8 cellular contexts compared by ENCODE assay signal in the genomic region with DNA sequence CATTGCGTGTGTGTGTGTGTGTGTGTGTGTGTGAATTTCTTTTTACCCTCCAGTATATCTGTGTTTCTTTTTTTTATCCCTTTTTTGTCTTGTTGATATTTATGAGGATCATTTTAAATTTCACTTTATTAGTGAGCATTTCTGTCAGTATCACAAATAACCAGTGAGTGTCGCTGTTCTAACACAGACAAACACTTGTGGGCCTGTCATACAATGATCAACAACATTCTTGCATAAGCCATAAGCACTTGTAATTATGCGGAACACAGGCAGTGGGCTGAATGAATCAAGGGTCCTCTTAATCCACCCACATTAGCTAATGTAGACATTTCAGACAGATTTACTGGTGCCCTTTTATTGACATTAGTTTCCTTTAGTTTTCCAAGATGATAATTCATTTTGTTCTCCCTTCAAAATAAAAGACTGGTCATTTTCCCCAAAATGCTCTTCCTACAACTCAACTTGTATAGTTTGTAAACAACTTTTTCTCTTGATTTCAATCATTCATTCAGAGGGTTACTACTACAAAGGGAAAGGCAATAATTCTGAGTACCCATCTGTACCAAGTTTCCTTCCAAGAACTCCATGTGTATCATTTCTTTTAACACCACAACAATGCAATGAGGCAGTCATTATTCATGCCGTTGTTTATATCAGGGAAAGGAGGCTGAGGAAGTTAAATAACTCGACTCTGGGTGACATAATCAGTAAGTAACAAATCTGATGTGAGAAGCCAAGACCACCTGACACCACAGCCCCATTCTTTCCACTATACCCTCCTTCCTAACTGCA. TPM values are rescaled to one million over a fixed set of nuclear protein-coding genes. Genes with fewer than 3 reads are reported as not detected.
DNase-seq lines count a peak whose midpoint lies in the region; ATAC-seq and TF ChIP-seq lines count a peak whose summit lies in the region.

No MANE protein-coding gene starts in this region.

- ATAC-seq in GM19467 (IDR thresholded peaks at IDR 0.05; ENCODE audit: unreplicated experiment) (peak; percentile 84), HG03565 (IDR thresholded peaks at IDR 0.05; ENCODE audit: unreplicated experiment) (peak; percentile 97)

- intact Hi-C loops in dorsolateral prefrontal cortex (cut with DNase I) = loop anchor here in 1 of 2 donors (2.0 to 5.0 kb wide), 2 partner anchors 351 to 860 kb away; no protein-coding TSS in a partner anchor

- H3K4me3 ChIP-seq in dorsolateral prefrontal cortex = no peak overlapping the region

- no peak overlapping the region for H3K27ac ChIP-seq in dorsolateral prefrontal cortex

- peak; percentile 43 to 81 (median 70) for TF ChIP-seq CTCF in dorsolateral prefrontal cortex (IDR thresholded peaks at IDR 0.05 in 54 of 56, conservative IDR thresholded peaks at IDR 0.05 in 2 of 56; ENCODE audit: low read depth in 1 of 56, partially characterized antibody in 56 of 56)

- H3K27me3 ChIP-seq in dorsolateral prefrontal cortex = no peaks in the 10 kb centered on the region

- DNase-seq in DMS 273 treated with DMSO at 0.1 percent for 48 hours (lab: John Stamatoyannopoulos, UW) (peak; percentile 24), NOMO-1 treated with DMSO at 0.1 percent for 48 hours (lab: John Stamatoyannopoulos, UW; ENCODE audit: unreplicated experiment) (peak; percentile 81), dorsolateral prefrontal cortex (no peak), midbrain (lab: John Stamatoyannopoulos, UW) (peak; percentile 31), GF-D8 (lab: John Stamatoyannopoulos, UW) (no peak)
- DNase-seq in stimulated activated CD4-positive, alpha-beta T cell treated with anti-CD3 and anti-CD28 coated beads, Interleukin-4, amount 100 ng/mL, for 1 hour = no peak

RNA-seq across cellular contexts. Expression of gene ANO3, which starts 34.6 kb away (rescaled TPM):
- total RNA-seq in dorsolateral prefrontal cortex = 10 to 100 TPM in 112 of 120 experiments, 1 to 10 TPM in 8; 4.1 to 39.9 (median 19.5) TPM

Comparison
In these comparisons a context has a peak if more than half of its experiments do, and no peak if none do; other contexts are left out.
1. DNase-seq: peak in DMS 273 treated with DMSO at 0.1 percent for 48 hours (single experiment), NOMO-1 treated with DMSO at 0.1 percent for 48 hours (single experiment) and midbrain (single experiment); none in dorsolateral prefrontal cortex (0 of 10), stimulated activated CD4-positive, alpha-beta T cell treated with anti-CD3 and anti-CD28 coated beads, Interleukin-4, amount 100 ng/mL, for 1 hour (single experiment) and GF-D8 (single experiment).